ENCODE assay signal across 8 cellular contexts in the genomic region with DNA sequence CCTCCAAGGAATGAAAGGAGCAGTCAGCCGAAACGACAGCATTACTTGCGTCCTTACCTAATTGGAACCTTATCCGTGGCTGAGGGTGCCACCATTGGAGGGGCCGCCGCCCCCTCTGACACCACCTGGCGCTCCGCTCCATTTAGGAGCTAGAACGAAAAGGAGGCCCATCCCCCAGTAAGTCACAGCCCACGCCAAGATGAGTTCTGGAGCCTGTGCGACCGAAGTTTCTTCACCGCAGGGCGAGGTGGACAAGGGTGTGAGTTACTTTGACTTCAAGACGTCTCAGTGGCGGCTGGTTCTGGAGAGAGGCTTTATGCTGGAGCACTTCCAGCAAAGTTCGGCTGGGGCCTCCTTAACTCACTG. TPM values are rescaled to one million over a fixed set of nuclear protein-coding genes. Genes with fewer than 3 reads are reported as not detected.
DNase-seq lines count a peak whose midpoint lies in the region; ATAC-seq and TF ChIP-seq lines count a peak whose summit lies in the region.

No MANE protein-coding gene starts in this region.

- DNase-seq in BE2C, result peak; percentile 18
- peak; percentile 33 for DNase-seq in GM19238 (ENCODE audit: insufficient read length, low spot score)
- peak; percentile 27 for DNase-seq in T-helper 22 cell (ENCODE audit: low read depth)
- peak in 1 of 2 donors; percentile 54 for DNase-seq in breast epithelium (ENCODE audit: low spot score in 2 of 2)
- DNase-seq in islet precursor cell, result peak; percentile 69
- peak; percentile 76 for DNase-seq in stimulated activated CD4-positive, alpha-beta T cell treated with anti-CD3 and anti-CD28 coated beads, Interleukin-15, amount 100 ng/mL, for 24 hours

- H3K27me3 ChIP-seq in BE2C (no peaks in the 10 kb centered on the region), breast epithelium (no peaks in the 10 kb centered on the region)

- H3K27ac ChIP-seq in breast epithelium, result peak overlapping the region; percentile 96 to 99

- H3K36me3 ChIP-seq in BE2C (no peaks in the 10 kb centered on the region), breast epithelium (no peaks in the 10 kb centered on the region)

- peak overlapping the region; percentile 98 for H3K4me3 ChIP-seq in BE2C (ENCODE audit: low read depth, low read length)
- peak overlapping the region; percentile 79 to 98 (median 88) for H3K4me3 ChIP-seq in breast epithelium

- intact Hi-C loops in breast epithelium (cut with DNase I; ENCODE audit: low total_unique reads), result no loop called here

- TF ChIP-seq POLR2A in breast epithelium (IDR thresholded peaks at IDR 0.05), result no peak

- TF ChIP-seq CTCF in BE2C (IDR thresholded peaks at IDR 0.05; ENCODE audit: low read depth, low read length) (no peak), breast epithelium (IDR thresholded peaks at IDR 0.05) (no peak)

- H3K4me1 ChIP-seq in BE2C (peaks cover 9% of the 10 kb centered on the region), breast epithelium (peaks cover 0 to 14% of the 10 kb centered on the region in 2 donors)

- H3K9me3 ChIP-seq in BE2C, result no peaks in the 10 kb centered on the region
- H3K9me3 ChIP-seq in breast epithelium, result no peaks in the 10 kb centered on the region

- ATAC-seq in HG03354 (IDR thresholded peaks at IDR 0.05; ENCODE audit: poor library complexity, severe bottlenecking, unreplicated experiment), result peak; percentile 22
- ATAC-seq in GM18861 (IDR thresholded peaks at IDR 0.05; ENCODE audit: unreplicated experiment), result no peak

RNA-seq across cellular contexts. Expression of a gene that starts 0.7 kb away (rescaled TPM):
- polyA plus RNA-seq in BE2C (2012; ENCODE audit: insufficient read depth, insufficient read length, low read depth), result 10.5 TPM
- 10 to 100 TPM; 27.4 to 57.8 (median 36.4) TPM for total RNA-seq in breast epithelium
